Comparison of ENCODE assay signal across 8 cellular contexts in the genomic region with DNA sequence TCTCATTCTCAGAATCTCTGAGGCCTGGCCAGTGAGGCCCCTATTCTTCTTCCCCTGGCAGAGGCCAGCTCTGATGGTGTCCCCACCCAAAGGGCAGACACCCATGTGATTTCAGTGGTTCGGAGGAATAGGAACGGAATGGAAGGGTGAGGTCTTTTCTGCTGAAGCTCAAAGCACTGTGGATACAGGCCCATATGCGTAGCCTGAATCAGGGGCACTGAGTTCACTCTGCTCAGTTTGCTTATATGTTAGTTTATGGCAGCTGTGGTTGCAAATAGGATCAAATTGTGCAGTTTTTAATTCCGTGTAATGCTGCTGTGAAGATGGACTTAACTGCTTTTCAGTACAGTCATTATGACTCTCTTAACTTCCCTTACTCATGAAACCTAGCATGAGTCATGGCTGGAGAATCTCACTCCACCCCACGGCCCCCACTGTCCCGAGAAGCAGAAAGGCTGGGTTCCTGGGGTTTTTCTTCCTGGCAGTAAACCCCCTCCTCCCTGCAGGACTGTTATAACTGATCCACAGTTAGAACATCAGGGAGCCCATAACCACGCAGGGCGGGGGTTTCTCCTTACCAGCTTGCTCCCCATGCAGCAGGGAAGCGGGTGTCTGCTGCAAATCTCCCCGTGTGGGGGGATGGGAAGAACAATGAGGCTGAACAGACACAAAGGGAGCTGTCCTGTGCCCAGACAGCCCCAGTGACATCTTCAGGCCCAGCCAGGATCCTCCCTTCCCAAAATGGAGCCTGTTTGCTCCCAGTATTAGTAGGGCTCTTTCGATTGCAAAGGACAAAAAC.
A peak's percentile ranks its signal among the peaks of the same experiment; 100 is the strongest.
DNase-seq lines count a peak whose midpoint lies in the region; ATAC-seq, FAIRE-seq and TF ChIP-seq lines count a peak whose summit lies in the region.

No MANE protein-coding gene starts in this region.

- H3K27ac ChIP-seq in cingulate gyrus (ENCODE audit: low read depth, low read length): peak overlapping the region; percentile 25

- peak; percentile 74 for FAIRE-seq in urothelium cell line (lab: Jason Lieb, UNC)

- no peak for TF ChIP-seq POLR2A in GM18505 (IDR thresholded peaks at IDR 0.05; ENCODE audit: borderline replicate concordance, extremely low read depth, insufficient read depth, insufficient read length)

- DNase-seq in NOMO-1 treated with DMSO at 0.1 percent for 48 hours (lab: John Stamatoyannopoulos, UW; ENCODE audit: unreplicated experiment) (peak; percentile 88), lung microvascular endothelial cell (ENCODE audit: low read depth in 2 of 2) (peak; percentile 82 to 96), urothelium cell line (ENCODE audit: low spot score) (peak; percentile 98), occipital lobe (lab: John Stamatoyannopoulos, UW) (no peak), GM19240 (ENCODE audit: insufficient read length, low spot score) (no peak)

- ATAC-seq in GM18505 (IDR thresholded peaks at IDR 0.05; ENCODE audit: unreplicated experiment) (peak; percentile 85), HG02610 (IDR thresholded peaks at IDR 0.05; ENCODE audit: unreplicated experiment) (peak; percentile 81)

Comparison
In these comparisons a context has a peak if more than half of its experiments do, and no peak if none do; other contexts are left out.
1. DNase-seq: peak in NOMO-1 treated with DMSO at 0.1 percent for 48 hours (single experiment), lung microvascular endothelial cell (2 of 2) and urothelium cell line (single experiment); none in occipital lobe (single experiment) and GM19240 (single experiment).